28 cellular contexts compared by ENCODE assay signal in the genomic region with DNA sequence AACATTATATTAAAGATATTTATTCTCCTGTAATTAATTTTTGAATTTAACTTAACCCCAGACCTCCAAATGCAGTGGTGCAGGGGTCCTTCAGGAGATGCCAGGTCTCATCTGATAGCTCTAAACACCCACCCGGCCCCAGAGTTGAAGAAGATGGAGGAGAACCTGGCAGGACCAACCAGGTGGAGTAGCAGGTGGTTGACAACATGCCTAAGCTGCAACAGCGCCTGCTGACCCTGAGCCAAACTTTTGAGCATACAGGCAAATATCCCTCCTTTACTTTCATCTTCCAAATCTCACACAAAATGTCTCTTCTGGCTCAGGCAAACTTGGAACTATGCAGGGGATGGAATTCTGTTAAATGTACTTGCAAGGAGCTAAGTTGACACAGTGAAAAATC.
"Had no signal": no experiment of that assay in that cellular context is flagged by ENCODE, and none has a peak within 500 bp of the region (broad histone marks: within the 10 kb centered on the region; RNA-seq: fewer than 3 reads in every experiment).

No MANE protein-coding gene starts in this region.

- DNase-seq: activated CD4-positive, alpha-beta T cell treated with anti-CD3 and anti-CD28 coated beads for 36 hours; activated CD4-positive, alpha-beta T cell treated with anti-CD3 and anti-CD28 coated beads, Interleukin-2, amount 10 ng/mL, durations not matched to agents 7 days and 5 days; activated CD4-positive, alpha-beta T cell treated with anti-CD3 and anti-CD28 coated beads, Interleukin-2, amount 50 U/mL, for 48 hours; activated CD8-positive, alpha-beta T cell treated with anti-CD3 and anti-CD28 coated beads, Interleukin-2, amount 10 ng/mL, durations not matched to agents 7 days and 5 days; activated gamma-delta T cell; activated naive CD4-positive, alpha-beta T cell treated with Interleukin-2 at 50 U/mL for 16 hours; activated naive CD8-positive, alpha-beta T cell treated with anti-CD3 and anti-CD28 coated beads, Interleukin-2, amount 10 ng/mL, durations not matched to agents 7 days and 5 days; activated T-cell treated with anti-CD3 and anti-CD28 coated beads, Interleukin-2, amount 50 U/mL, for 24 hours; amygdala; cortex of kidney; MG63; NCI-H1048; NCI-H1105 treated with DMSO at 0.1 percent for 48 hours; NCI-H1436; NCI-H1694; NCI-H1930; NCI-H2081 treated with DMSO at 0.1 percent for 48 hours; NCI-H446 treated with DMSO at 0.1 percent for 48 hours; NCI-H69; NCI-H82; NK-92 treated with Interleukin-12 subunit alpha and Interleukin-12 subunit beta, amount 100 ng/mL, for 24 hours; PC-3; Peyer's patch; RPMI8226; SHP77 treated with DMSO at 0.1 percent for 48 hours; SK-N-SH had no signal

- ATAC-seq: activated CD4-positive, alpha-beta T cell treated with anti-CD3 and anti-CD28 coated beads for 36 hours; activated CD4-positive, CD25-positive, alpha-beta regulatory T cell treated with anti-CD3 and anti-CD28 coated beads, Interleukin-2, amount 50 U/mL, for 24 hours; activated CD8-positive, alpha-beta T cell treated with anti-CD3 and anti-CD28 coated beads, Interleukin-2, amount 10 ng/mL, durations not matched to agents 7 days and 5 days; PC-3; WTC11 had no signal
